15 cellular contexts compared by ENCODE assay signal in genomic region chr4:184848510-184848909, GRCh38. TPM values are rescaled to one million over a fixed set of nuclear protein-coding genes. Genes with fewer than 3 reads are reported as not detected.
A peak's percentile ranks its signal among the peaks of the same experiment; 100 is the strongest.
DNase-seq lines count a peak whose midpoint lies in the region; ATAC-seq, FAIRE-seq and TF ChIP-seq lines count a peak whose summit lies in the region.
"Had no signal": no experiment of that assay in that cellular context is flagged by ENCODE, and none has a peak within 500 bp of the region (broad histone marks: within the 10 kb centered on the region; RNA-seq: fewer than 3 reads in every experiment).

No MANE protein-coding gene starts in this region.

- BruUV-seq in GM12878 (replicated peaks; lab: Mats Ljungman, UMichigan): no TSS peak

- in situ Hi-C loops in GM12878 (cut with MboI): no loop called here

- H3K36me3 ChIP-seq in GM12878 (ENCODE audit: control insufficient read depth in 2 of 2, insufficient read depth in 2 of 2, low read length in 1 of 2): no peaks in the 10 kb centered on the region
- H3K36me3 ChIP-seq in upper lobe of left lung: no peaks in the 10 kb centered on the region
- H3K36me3 ChIP-seq: cardiac muscle cell had no signal

- peak; percentile 39 for ATAC-seq in left ventricle myocardium superior
- ATAC-seq in Right ventricle myocardium inferior: no peak
- peak; percentile 34 for ATAC-seq in HG03442 (IDR thresholded peaks at IDR 0.05; ENCODE audit: unreplicated experiment)
- ATAC-seq in GM12878: peak; percentile 55
- ATAC-seq in upper lobe of left lung (ENCODE audit: low FRiP score in 2 of 2): peak in 1 of 2 donors; percentile 71

- H3K9me3 ChIP-seq in GM12878 (replicated peaks; ENCODE audit: control insufficient read depth, insufficient read depth, low read length) (no peaks in the 10 kb centered on the region), upper lobe of left lung (no peaks in the 10 kb centered on the region)

- H3K4me3 ChIP-seq in GM12878 (no peak overlapping the region), upper lobe of left lung (no peak overlapping the region)
- H3K4me3 ChIP-seq: cardiac muscle cell, skin epidermis had no signal

- intact Hi-C loops in left ventricle myocardium superior (cut with micrococcal nuclease): no loop called here
- intact Hi-C loops in Right ventricle myocardium inferior (cut with DNase I): no loop called here
- intact Hi-C loops in GM12878 (cut with micrococcal nuclease; ENCODE audit: unreplicated experiment): no loop called here

- no peak overlapping the region for H3K27ac ChIP-seq in GM12878 (ENCODE audit: control insufficient read depth, insufficient read depth)
- H3K27ac ChIP-seq in upper lobe of left lung: peak overlapping the region in 3 of 4 donors; percentile 5 to 64 (median 43)
- H3K27ac ChIP-seq: cardiac muscle cell had no signal

- no peak for TF ChIP-seq RAD21 in GM12878 (IDR thresholded peaks at IDR 0.05; ENCODE audit: insufficient read depth, low read depth, low read length)

- POLR2A ChIA-PET in GM12878 (lab: Charles Lee): interaction anchor here (1.5 to 3.7 kb wide), 4 partner anchors 11 to 33 kb away, joined by 6 to 24 read pairs (median 14); no protein-coding TSS in a partner anchor

- TF ChIP-seq CTCF in GM12878 (IDR thresholded peaks at IDR 0.05 in 2 of 3, conservative IDR thresholded peaks at IDR 0.05 in 1 of 3; ENCODE audit: control insufficient read depth in 2 of 3, extremely low read depth in 1 of 3, insufficient read depth in 1 of 3, low read depth in 3 of 3, low read length in 3 of 3) (no peak), upper lobe of left lung (IDR thresholded peaks at IDR 0.05) (no peak)

- CTCF ChIA-PET in GM12878 (lab: Yijun Ruan, JAX): interaction anchor here (1.1 to 3.4 kb wide), 7 partner anchors 12 to 115 kb away, joined by 5 to 21 read pairs (median 6); partner anchors contain the start of gene CENPU

- RAD21 ChIA-PET in GM12878 (lab: Charles Lee; ENCODE audit: unreplicated experiment): interaction anchor here (1.1 to 5.0 kb wide), 12 partner anchors 11 to 264 kb away, joined by 3 to 47 read pairs (median 7); partner anchors contain the start of genes ACSL1 and CENPU

- peak in 1 of 2 experiments; percentile 83; a peak in 2 of 4 replicates for TF ChIP-seq EP300 in GM12878 (IDR thresholded peaks at IDR 0.05; ENCODE audit: borderline replicate concordance in 1 of 2, control insufficient read depth in 1 of 2, low read depth in 2 of 2, low read length in 2 of 2)
- peak in 3 of 4 donors; percentile 69 to 94 (median 90) for TF ChIP-seq EP300 in upper lobe of left lung (IDR thresholded peaks at IDR 0.05)

- H3K27me3 ChIP-seq in GM12878 (replicated peaks in 1 of 2; ENCODE audit: control insufficient read depth in 2 of 2, insufficient read depth in 2 of 2, low read length in 1 of 2) (no peaks in the 10 kb centered on the region), upper lobe of left lung (no peaks in the 10 kb centered on the region)

- 0 out of 2 replicates have a peak overlapping the region, but pooled peaks have one; percentile 32 for H3K4me2 ChIP-seq in GM12878 (ENCODE audit: control insufficient read depth, insufficient read depth)

- no peaks in the 10 kb centered on the region for H4K20me1 ChIP-seq in GM12878 (ENCODE audit: control insufficient read depth, insufficient read depth)

- 2% methylated on average over 3 of the region's 3 CpGs for WGBS in GM12878 (ENCODE audit: insufficient coverage, insufficient replicate concordance, low lambda C conversion rate, missing lambda C conversion rate)
- WGBS in upper lobe of left lung, 2 donors: 42 to 51% methylated on average over 3 of the region's 3 CpGs

- TF ChIP-seq POLR2A in GM12878 (IDR thresholded peaks at IDR 0.05; ENCODE audit: low read depth, low read length) (no peak), upper lobe of left lung (IDR thresholded peaks at IDR 0.05) (peak in 1 of 4 donors; percentile 69)

- no peak for FAIRE-seq in GM12878 (lab: Jason Lieb, UNC)
- FAIRE-seq: D721Med, endometrium had no signal

- DNase-seq in left ventricle myocardium superior: no peak
- no peak for DNase-seq in Right ventricle myocardium inferior (ENCODE audit: missing footprints)
- DNase-seq in GM12878 (ENCODE audit: low read depth, low spot score): no peak
- DNase-seq in upper lobe of left lung: no peak
- DNase-seq in NCI-H524 (lab: John Stamatoyannopoulos, UW): no peak
- no peak for DNase-seq in NCI-H2196 treated with DMSO at 0.1 percent for 48 hours (lab: John Stamatoyannopoulos, UW; ENCODE audit: unreplicated experiment)
- DNase-seq in superior temporal gyrus (ENCODE audit: extremely low spot score): no peak
- DNase-seq: activated CD4-positive, CD25-positive, alpha-beta regulatory T cell; foreskin fibroblast; NCI-H1417 had no signal

- no peaks in the 10 kb centered on the region for H3K79me2 ChIP-seq in GM12878 (ENCODE audit: control insufficient read depth, insufficient read depth, low read length)

- H3K9ac ChIP-seq in GM12878 (ENCODE audit: control insufficient read depth, insufficient read depth, low read length): no peak overlapping the region

- H3K4me1 ChIP-seq in GM12878 (ENCODE audit: control insufficient read depth, insufficient read depth, low read length) (peaks cover 50% of the 10 kb centered on the region), upper lobe of left lung (peaks cover 0 to 10% (median 2%) of the 10 kb centered on the region in 4 donors)

- SMC1A ChIA-PET in GM12878 (lab: Charles Lee; ENCODE audit: uncharacterized antibody, unreplicated experiment): interaction anchor here (0.6 to 4.9 kb wide), 18 partner anchors 11 to 584 kb away, joined by 3 to 35 read pairs (median 7); no protein-coding TSS in a partner anchor

- no peak overlapping the region for H2AFZ ChIP-seq in GM12878 (ENCODE audit: control insufficient read depth, low read depth, low read length)

TF ChIP-seq in GM12878, 131 proteins besides CTCF, POLR2A, EP300 and RAD21 (continues in another document):
- TF ChIP-seq KLF5 (IDR thresholded peaks at IDR 0.05; ENCODE audit: partially characterized antibody) (no peak), CHD1 (IDR thresholded peaks at IDR 0.05; ENCODE audit: low read depth, low read length) (no peak), IKZF2 (IDR thresholded peaks at IDR 0.05) (peak; percentile 69 to 72; a peak in 3 of 4 replicates), SMC3 (IDR thresholded peaks at IDR 0.05; ENCODE audit: borderline replicate concordance, low read length) (0 out of 2 replicates have a peak, but pooled peaks have one; percentile 17), GATAD2B (conservative IDR thresholded peaks at IDR 0.05; ENCODE audit: low read depth) (no peak), ZBTB4 (CRISPR knock-in tag; IDR thresholded peaks at IDR 0.05) (no peak), USF1 (IDR thresholded peaks at IDR 0.05; ENCODE audit: borderline replicate concordance, extremely low read length, insufficient read depth, low read depth, low read length) (no peak)

RNA-seq across cellular contexts. Expression of gene ACSL1, which starts 22.7 kb away (rescaled TPM):
- total RNA-seq in left ventricle myocardium superior (477 TPM), Right ventricle myocardium inferior (445 TPM), GM12878 (2014; rRNA removed) (58.3 and 62.9 TPM in 2 replicates), GM12878 (2014; rRNA removed; fragmentation: Illumina TruSeq; extraction: Trizol) (63.8 and 65.6 TPM in 2 replicates), GM12878 (2021) (59.5 and 63.2 TPM in 2 replicates), upper lobe of left lung (100 to 1,000 TPM; 208 to 306 (median 234) TPM)
- total RNA-seq in GM12878 (2013; cell fraction: nucleolus; rRNA removed): 73.8 and 81.8 TPM in 2 replicates
- polyA plus RNA-seq in GM12878 (2011; ENCODE audit: low read depth): 43.6 TPM
- polyA plus RNA-seq in GM12878 (2011; rRNA removed) (60.2 and 72.4 TPM in 2 replicates), GM12878 (2014; fragmentation: Illumina TruSeq; extraction: Trizol) (68.1 and 81.7 TPM in 2 replicates), GM12878 (2014; fragmentation: Nextera tagmentation; extraction: Ambion mirVana) (10 to 100 TPM; 30.7 to 32.6 TPM), GM12878 (2014; rRNA removed) (44.4 and 47.0 TPM in 2 replicates), GM12878 (2016; fragmentation: Nextera tagmentation; extraction: Ambion mirVana) (10 to 100 TPM; 53.8 to 59.0 TPM)
- 38.6 and 39.2 TPM in 2 replicates for polyA plus RNA-seq in GM12878 (2011; cell fraction: cytosol; rRNA removed)
- polyA plus RNA-seq in GM12878 (2011; cell fraction: nucleus; rRNA removed): 65.7 and 68.5 TPM in 2 replicates
- 35.6 and 41.0 TPM in 2 replicates for polyA plus RNA-seq in GM12878 (2012)
- polyA minus RNA-seq in GM12878 (2011; rRNA and poly(A)+ RNA removed): 98.4 and 105 TPM in 2 replicates
- 38.5 and 46.4 TPM in 2 replicates for polyA minus RNA-seq in GM12878 (2011; cell fraction: cytosol; rRNA and poly(A)+ RNA removed)
- polyA minus RNA-seq in GM12878 (2011; cell fraction: nucleus; rRNA and poly(A)+ RNA removed): 41.5 and 63.8 TPM in 2 replicates
